In the genomic region with DNA sequence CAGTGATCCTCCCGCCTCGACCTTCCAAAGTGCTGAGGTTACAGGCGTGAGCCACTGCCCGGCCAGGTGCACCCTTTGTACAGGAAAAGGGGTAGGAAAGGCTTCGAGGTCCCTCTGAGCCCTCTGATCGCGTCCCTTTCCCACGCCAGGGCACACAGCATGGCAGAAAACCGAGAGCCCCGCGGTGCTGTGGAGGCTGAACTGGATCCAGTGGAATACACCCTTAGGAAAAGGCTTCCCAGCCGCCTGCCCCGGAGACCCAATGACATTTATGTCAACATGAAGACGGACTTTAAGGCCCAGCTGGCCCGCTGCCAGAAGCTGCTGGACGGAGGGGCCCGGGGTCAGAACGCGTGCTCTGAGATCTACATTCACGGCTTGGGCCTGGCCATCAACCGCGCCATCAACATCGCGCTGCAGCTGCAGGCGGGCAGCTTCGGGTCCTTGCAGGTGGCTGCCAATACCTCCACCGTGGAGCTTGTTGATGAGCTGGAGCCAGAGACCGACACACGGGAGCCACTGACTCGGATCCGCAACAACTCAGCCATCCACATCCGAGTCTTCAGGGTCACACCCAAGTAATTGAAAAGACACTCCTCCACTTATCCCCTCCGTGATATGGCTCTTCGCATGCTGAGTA, we compare ENCODE assay signal across 8 cellular contexts. TPM values are rescaled to one million over a fixed set of nuclear protein-coding genes. Genes with fewer than 3 reads are reported as not detected.
DNase-seq lines count a peak whose midpoint lies in the region; ATAC-seq and TF ChIP-seq lines count a peak whose summit lies in the region.

No MANE protein-coding gene starts in this region.

- no peaks in the 10 kb centered on the region for H3K27me3 Mint-ChIP-seq in progenitor cell of endocrine pancreas

- no peaks in the 10 kb centered on the region for H3K27me3 ChIP-seq in GM06990 (replicated peaks; ENCODE audit: control insufficient read depth, insufficient read depth, low read length)

- H3K4me3 Mint-ChIP-seq in progenitor cell of endocrine pancreas (ENCODE audit: low read depth): peak overlapping the region; percentile 95

- H3K9me3 Mint-ChIP-seq in progenitor cell of endocrine pancreas (ENCODE audit: low read depth): no peaks in the 10 kb centered on the region

- POLR2A ChIA-PET in RWPE1 (lab: Yijun Ruan, JAX; ENCODE audit: low non-redundant PET): no interaction called here

- peak overlapping the region; percentile 94 for H3K4me3 ChIP-seq in GM06990 (replicated peaks; ENCODE audit: low read depth, low read length)
- H3K4me3 ChIP-seq in fibroblast of mammary gland (ENCODE audit: control insufficient read depth, low read depth, low read length): peak overlapping the region; percentile 88

- ATAC-seq in GM18498 (IDR thresholded peaks at IDR 0.05; ENCODE audit: unreplicated experiment) (no peak), GM21723 (IDR thresholded peaks at IDR 0.05; ENCODE audit: unreplicated experiment) (no peak), HG02981 (IDR thresholded peaks at IDR 0.05; ENCODE audit: unreplicated experiment) (no peak)

- peak overlapping the region; percentile 96 for H3K27ac Mint-ChIP-seq in progenitor cell of endocrine pancreas

- CTCF ChIA-PET in RWPE1 (lab: Yijun Ruan, JAX): interaction anchor here (0.7 to 2.4 kb wide), 4 partner anchors 12 to 574 kb away, joined by 3 to 32 read pairs (median 11); partner anchors contain the start of genes GIGYF1 and SLC12A9

- no peaks in the 10 kb centered on the region; the same call in 1 of the 2 replicates for H3K36me3 ChIP-seq in GM06990 (ENCODE audit: control insufficient read depth, insufficient read depth, low read length)

- TF ChIP-seq CTCF in GM06990 (IDR thresholded peaks at IDR 0.05; ENCODE audit: insufficient read depth, low read length, poor library complexity, severe bottlenecking) (no peak), RWPE1 (conservative IDR thresholded peaks at IDR 0.05; ENCODE audit: low read depth) (no peak), fibroblast of mammary gland (conservative IDR thresholded peaks at IDR 0.05; ENCODE audit: control insufficient read depth, insufficient read depth, low read depth, low read length) (no peak), progenitor cell of endocrine pancreas (IDR thresholded peaks at IDR 0.05; ENCODE audit: unreplicated experiment) (no peak)

- H3K4me1 Mint-ChIP-seq in progenitor cell of endocrine pancreas (ENCODE audit: low read depth): peaks cover 10% of the 10 kb centered on the region

- H3K27ac ChIP-seq in RWPE1: peak overlapping the region; percentile 85

- peaks cover 2% of the 10 kb centered on the region for H3K36me3 Mint-ChIP-seq in progenitor cell of endocrine pancreas (ENCODE audit: insufficient read depth)

- no peak for DNase-seq in GM06990 (ENCODE audit: extremely low read depth, insufficient read length)
- DNase-seq in RWPE1 (ENCODE audit: low spot score): no peak
- DNase-seq in fibroblast of mammary gland (ENCODE audit: low read depth): no peak
- no peak for DNase-seq in progenitor cell of endocrine pancreas (ENCODE audit: low spot score, unreplicated experiment)
- no peak for DNase-seq in NOMO-1 treated with DMSO at 0.1 percent for 48 hours (lab: John Stamatoyannopoulos, UW; ENCODE audit: unreplicated experiment)

RNA-seq across cellular contexts. Expression of gene POP7, which starts 0.9 kb away (rescaled TPM):
- 30.2 and 33.7 TPM in 2 replicates for total RNA-seq in progenitor cell of endocrine pancreas

RNA-seq across cellular contexts. Expression of gene GIGYF1, which starts 12.7 kb away (rescaled TPM):
- total RNA-seq in progenitor cell of endocrine pancreas: 89.3 and 95.1 TPM in 2 replicates

RNA-seq across cellular contexts. Expression of gene EPO, which starts 13.5 kb away (rescaled TPM):
- 0.22 and 0.29 TPM in 2 replicates for total RNA-seq in progenitor cell of endocrine pancreas

RNA-seq across cellular contexts. Expression of gene ZAN, which starts 26.6 kb away (rescaled TPM):
- not detected in 2 replicates for total RNA-seq in progenitor cell of endocrine pancreas

RNA-seq across cellular contexts. Expression of gene GNB2, which starts 33.3 kb away (rescaled TPM):
- 160 and 167 TPM in 2 replicates for total RNA-seq in progenitor cell of endocrine pancreas
